ENCODE assay signal across 1 cellular context in the genomic region with DNA sequence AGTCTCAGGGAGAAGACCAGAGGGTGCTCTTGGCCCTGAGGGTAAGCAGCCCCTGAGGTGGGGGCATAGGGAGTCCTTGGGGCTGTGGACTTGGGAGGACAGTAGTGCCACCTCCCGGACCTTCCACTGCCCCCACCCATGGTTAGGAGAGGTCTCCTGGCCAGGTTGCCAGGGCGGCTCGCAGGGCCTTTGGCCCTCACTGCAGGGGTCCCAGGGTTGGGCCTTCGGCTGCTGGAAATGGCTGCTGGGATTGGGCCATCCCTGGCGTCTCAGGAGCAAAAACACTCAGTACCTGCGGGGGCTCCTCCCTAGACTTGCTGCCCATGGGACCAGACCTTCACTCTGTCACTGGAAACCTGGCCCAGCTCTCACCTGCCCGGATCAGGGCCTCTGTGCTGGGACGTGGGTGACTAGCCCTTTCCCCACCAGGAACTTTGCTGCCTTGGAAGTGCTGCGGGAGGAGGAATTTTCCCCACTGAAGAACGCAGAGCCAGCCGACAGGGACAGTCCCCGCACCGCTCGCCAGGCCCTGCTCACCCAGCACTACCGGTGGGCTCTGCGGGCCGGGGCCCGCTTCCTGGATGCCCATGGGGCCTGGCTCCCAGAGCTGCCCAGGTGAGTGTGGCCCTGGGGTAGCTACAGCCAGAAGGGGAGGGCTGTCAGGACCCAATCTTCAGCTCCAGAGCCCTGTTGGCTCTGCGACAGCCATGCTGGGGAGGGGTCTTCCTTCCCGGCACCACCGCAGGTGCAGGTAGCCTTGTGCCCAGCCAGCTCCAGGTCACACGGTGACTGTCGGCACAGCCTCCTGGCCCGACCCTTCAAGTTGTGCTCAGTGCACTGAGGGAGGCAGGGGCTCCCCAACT.
TF ChIP-seq lines count a peak whose summit lies in the region.

No MANE protein-coding gene starts in this region.

TF ChIP-seq in GM12878, 131 proteins besides CTCF, POLR2A, EP300 and RAD21:
- peak; percentile 9; the same call in 1 of the 2 replicates for TF ChIP-seq BACH1 (IDR thresholded peaks at IDR 0.05; ENCODE audit: borderline replicate concordance)
- no peak for TF ChIP-seq CBX3 (IDR thresholded peaks at IDR 0.05; ENCODE audit: borderline replicate concordance, low read depth)
